Comparison of ENCODE assay signal across 27 cellular contexts in the genomic region with DNA sequence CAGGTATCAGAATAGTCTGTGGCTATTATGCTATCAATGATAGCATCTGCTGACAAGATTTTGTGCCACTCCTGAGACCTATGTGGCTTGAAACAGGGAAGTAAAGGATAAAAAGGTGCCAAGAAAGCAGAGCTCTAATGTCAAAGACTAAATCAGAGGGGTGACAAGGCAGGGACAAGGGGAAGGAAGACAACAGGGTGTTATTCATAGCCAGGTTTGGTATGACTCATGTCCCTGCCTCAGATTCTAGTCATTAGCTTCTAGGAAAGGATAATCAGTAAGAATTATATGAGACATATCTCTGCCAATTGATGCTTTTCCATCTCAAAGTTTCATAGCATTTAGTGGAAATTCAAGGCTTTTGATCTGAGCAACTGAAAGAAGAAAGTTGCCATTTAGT. TPM values are rescaled to one million over a fixed set of nuclear protein-coding genes. Genes with fewer than 3 reads are reported as not detected.
DNase-seq lines count a peak whose midpoint lies in the region; ATAC-seq, FAIRE-seq and TF ChIP-seq lines count a peak whose summit lies in the region.
"Had no signal": no experiment of that assay in that cellular context is flagged by ENCODE, and none has a peak within 500 bp of the region (broad histone marks: within the 10 kb centered on the region; RNA-seq: fewer than 3 reads in every experiment).

No MANE protein-coding gene starts in this region.

- peak; percentile 24 for DNase-seq in Daoy (ENCODE audit: low read depth)
- DNase-seq in RKO (ENCODE audit: low spot score): peak; percentile 38
- peak; percentile 49 for DNase-seq in epithelial cell of esophagus (ENCODE audit: low read depth)
- DNase-seq in urothelium cell line (ENCODE audit: low spot score): peak; percentile 45
- DNase-seq in cerebellum (ENCODE audit: low spot score): no peak
- no peak for DNase-seq in activated effector memory CD4-positive, alpha-beta T cell treated with Interleukin-2 at 50 U/mL for 16 hours
- DNase-seq: C1 segment of cervical spinal cord; CD4-positive, alpha-beta memory T cell; COR-L47; EL; GDM1; H9; Karpas-422; NCI-H1092 treated with DMSO at 0.1 percent for 48 hours; NCI-H1436 treated with DMSO at 0.1 percent for 48 hours; NCI-H1930; NCI-H446 treated with DMSO at 0.1 percent for 48 hours; NCI-H526; NCI-H82; NK-92 treated with Interleukin-12 subunit alpha and Interleukin-12 subunit beta, amount 100 ng/mL, for 24 hours; PC-9; SHP77 treated with DMSO at 0.1 percent for 48 hours had no signal

- ATAC-seq in HG02973 (IDR thresholded peaks at IDR 0.05; ENCODE audit: unreplicated experiment): no peak
- ATAC-seq: GM12878, GM23338, HepG2 had no signal

- no peak overlapping the region for H3K4me3 ChIP-seq in epithelial cell of esophagus (ENCODE audit: low read length)
- H3K4me3 ChIP-seq: GM12878, GM23338, PC-9 had no signal

- no peak for TF ChIP-seq CTCF in epithelial cell of esophagus (IDR thresholded peaks at IDR 0.05; ENCODE audit: insufficient read depth, low read depth, low read length, missing control alignments)

- FAIRE-seq in urothelium cell line (lab: Jason Lieb, UNC): no peak
- FAIRE-seq: GM12878, HepG2 had no signal

RNA-seq across cellular contexts. Expression of a gene that starts 31.8 kb away (rescaled TPM):
- total RNA-seq in Daoy (2014; rRNA removed; shearing (Covaris generic)): 0.11 TPM in 1 of 2 replicates, not detected in the other
- 16.5 TPM for total RNA-seq in cerebellum
- total RNA-seq: CD4-positive, alpha-beta memory T cell; GM12878; HepG2; HT-29; PC-9 had no signal

Comparison
In these comparisons a context has a peak if more than half of its experiments do, and no peak if none do; other contexts are left out.
1. DNase-seq: peak in Daoy (single experiment), RKO (single experiment), epithelial cell of esophagus (single experiment) and urothelium cell line (single experiment); none in cerebellum (single experiment) and activated effector memory CD4-positive, alpha-beta T cell treated with Interleukin-2 at 50 U/mL for 16 hours (single experiment).
2. RNA of a gene that starts 31.8 kb away (total RNA-seq): 16.5 TPM in cerebellum (single experiment); 0.11 TPM in Daoy; every median in the first group is over 10 times any median in the second.